ENCODE assay signal across 1 cellular context in genomic region chr11:1762537-1763302, GRCh38.
TF ChIP-seq lines count a peak whose summit lies in the region.

No MANE protein-coding gene starts in this region.

TF ChIP-seq in K562, 482 proteins besides CTCF, POLR2A, EP300 and RAD21 (continued from another document and continues in another):
- TF ChIP-seq ZNF318 (IDR thresholded peaks at IDR 0.05; ENCODE audit: borderline replicate concordance in 1 of 2, low read depth in 1 of 2): no peak
- TF ChIP-seq, protein P1, sequence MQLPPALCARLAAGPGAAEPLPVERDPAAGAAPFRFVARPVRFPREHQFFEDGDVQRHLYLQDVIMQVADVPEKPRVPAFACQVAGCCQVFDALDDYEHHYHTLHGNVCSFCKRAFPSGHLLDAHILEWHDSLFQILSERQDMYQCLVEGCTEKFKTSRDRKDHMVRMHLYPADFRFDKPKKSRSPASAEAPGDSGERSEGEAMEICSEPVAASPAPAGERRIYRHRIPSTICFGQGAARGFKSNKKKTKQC (CRISPR knock-in tag; IDR thresholded peaks at IDR 0.05): peak; percentile 42; the same call in 1 of the 2 replicates
- no peak for TF ChIP-seq ZNF609 (CRISPR knock-in tag; IDR thresholded peaks at IDR 0.05; ENCODE audit: borderline replicate concordance)
- TF ChIP-seq ESRRA (IDR thresholded peaks at IDR 0.05; ENCODE audit: borderline replicate concordance, low read depth): peak; percentile 83
- no peak for TF ChIP-seq ZNF212 (CRISPR knock-in tag; IDR thresholded peaks at IDR 0.05)
- no peak for TF ChIP-seq CAMTA2 (CRISPR knock-in tag; conservative IDR thresholded peaks at IDR 0.05)
- no peak for TF ChIP-seq ZFX (CRISPR knock-in tag; IDR thresholded peaks at IDR 0.05)
- TF ChIP-seq NFRKB (IDR thresholded peaks at IDR 0.05; ENCODE audit: low read depth): no peak
- no peak for TF ChIP-seq ZSCAN32 (CRISPR knock-in tag; IDR thresholded peaks at IDR 0.05)
- TF ChIP-seq RBFOX2 (IDR thresholded peaks at IDR 0.05; ENCODE audit: low read depth, low read length): peak; percentile 55
- TF ChIP-seq MYC (IDR thresholded peaks at IDR 0.05; ENCODE audit: low read depth, low read length): 0 out of 2 replicates have a peak, but pooled peaks have one; percentile 13
- 0 out of 2 replicates have a peak, but pooled peaks have one; percentile 22 for TF ChIP-seq MYC (CRISPR knock-in tag; IDR thresholded peaks at IDR 0.05; ENCODE audit: borderline replicate concordance, low read depth)
- TF ChIP-seq CREM (IDR thresholded peaks at IDR 0.05; ENCODE audit: low read depth): no peak
- no peak for TF ChIP-seq FOXA3 (CRISPR knock-in tag; conservative IDR thresholded peaks at IDR 0.05 in 1 of 2, IDR thresholded peaks at IDR 0.05 in 1 of 2)
- TF ChIP-seq NR2C2 (CRISPR knock-in tag; IDR thresholded peaks at IDR 0.05): no peak
- no peak for TF ChIP-seq NR2C2 (tag; IDR thresholded peaks at IDR 0.05)
- TF ChIP-seq PHTF2 (CRISPR knock-in tag; IDR thresholded peaks at IDR 0.05): no peak
- TF ChIP-seq SREBF1 (IDR thresholded peaks at IDR 0.05; ENCODE audit: borderline replicate concordance, low read depth, low read length): no peak
- peak; percentile 38; the same call in 1 of the 2 replicates for TF ChIP-seq JUND (IDR thresholded peaks at IDR 0.05; ENCODE audit: borderline replicate concordance, low read depth, low read length)
- no peak; the same call in 2 of the 3 replicates for TF ChIP-seq JUND (tag; IDR thresholded peaks at IDR 0.05; ENCODE audit: borderline replicate concordance, low read depth, low read length)
- TF ChIP-seq PHB2 (IDR thresholded peaks at IDR 0.05; ENCODE audit: low read depth): no peak
- no peak for TF ChIP-seq CREB3 (tag; conservative IDR thresholded peaks at IDR 0.05; ENCODE audit: low read depth)
- no peak for TF ChIP-seq NFATC3 (IDR thresholded peaks at IDR 0.05)
- TF ChIP-seq ZNF445 (CRISPR knock-in tag; IDR thresholded peaks at IDR 0.05; ENCODE audit: low read depth): no peak
- TF ChIP-seq HDAC1 (IDR thresholded peaks at IDR 0.05): no peak
- no peak for TF ChIP-seq ESRRB (CRISPR knock-in tag; IDR thresholded peaks at IDR 0.05; ENCODE audit: borderline replicate concordance)
- TF ChIP-seq HNRNPUL1 (IDR thresholded peaks at IDR 0.05; ENCODE audit: low read length): no peak
- TF ChIP-seq BDP1 (IDR thresholded peaks at IDR 0.05; ENCODE audit: insufficient read depth, insufficient read length): no peak
- TF ChIP-seq SRF (CRISPR knock-in tag; IDR thresholded peaks at IDR 0.05): no peak
- TF ChIP-seq, protein P2, sequence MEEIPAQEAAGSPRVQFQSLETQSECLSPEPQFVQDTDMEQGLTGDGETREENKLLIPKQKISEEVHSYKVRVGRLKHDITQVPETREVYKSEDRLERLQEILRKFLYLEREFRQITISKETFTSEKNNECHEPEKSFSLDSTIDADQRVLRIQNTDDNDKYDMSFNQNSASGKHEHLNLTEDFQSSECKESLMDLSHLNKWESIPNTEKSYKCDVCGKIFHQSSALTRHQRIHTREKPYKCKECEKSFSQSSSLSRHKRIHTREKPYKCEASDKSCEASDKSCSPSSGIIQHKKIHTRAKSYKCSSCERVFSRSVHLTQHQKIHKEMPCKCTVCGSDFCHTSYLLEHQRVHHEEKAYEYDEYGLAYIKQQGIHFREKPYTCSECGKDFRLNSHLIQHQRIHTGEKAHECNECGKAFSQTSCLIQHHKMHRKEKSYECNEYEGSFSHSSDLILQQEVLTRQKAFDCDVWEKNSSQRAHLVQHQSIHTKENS (CRISPR knock-in tag; IDR thresholded peaks at IDR 0.05): no peak
- TF ChIP-seq MED1 (CRISPR knock-in tag; IDR thresholded peaks at IDR 0.05; ENCODE audit: borderline replicate concordance): no peak
- TF ChIP-seq MCM5 (IDR thresholded peaks at IDR 0.05; ENCODE audit: low read depth): no peak
- TF ChIP-seq NEUROD1 (IDR thresholded peaks at IDR 0.05; ENCODE audit: borderline replicate concordance, low read depth, low read length, partially characterized antibody): no peak
- TF ChIP-seq L3MBTL2 (IDR thresholded peaks at IDR 0.05): no peak
- no peak for TF ChIP-seq ELF4 (CRISPR knock-in tag; IDR thresholded peaks at IDR 0.05)
- TF ChIP-seq ETS2 (tag; IDR thresholded peaks at IDR 0.05; ENCODE audit: borderline replicate concordance, poor library complexity, severe bottlenecking): no peak
- no peak for TF ChIP-seq POLR2AphosphoS2 (IDR thresholded peaks at IDR 0.05; ENCODE audit: low read length)
- no peak for TF ChIP-seq ZNF146 (CRISPR knock-in tag; IDR thresholded peaks at IDR 0.05; ENCODE audit: unreplicated experiment)
- no peak for TF ChIP-seq ZNF518B (CRISPR knock-in tag; IDR thresholded peaks at IDR 0.05)
- TF ChIP-seq, protein P3, sequence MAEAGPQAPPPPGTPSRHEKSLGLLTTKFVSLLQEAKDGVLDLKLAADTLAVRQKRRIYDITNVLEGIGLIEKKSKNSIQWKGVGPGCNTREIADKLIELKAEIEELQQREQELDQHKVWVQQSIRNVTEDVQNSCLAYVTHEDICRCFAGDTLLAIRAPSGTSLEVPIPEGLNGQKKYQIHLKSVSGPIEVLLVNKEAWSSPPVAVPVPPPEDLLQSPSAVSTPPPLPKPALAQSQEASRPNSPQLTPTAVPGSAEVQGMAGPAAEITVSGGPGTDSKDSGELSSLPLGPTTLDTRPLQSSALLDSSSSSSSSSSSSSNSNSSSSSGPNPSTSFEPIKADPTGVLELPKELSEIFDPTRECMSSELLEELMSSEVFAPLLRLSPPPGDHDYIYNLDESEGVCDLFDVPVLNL (CRISPR knock-in tag; IDR thresholded peaks at IDR 0.05; ENCODE audit: low read depth): no peak
